Comparison of ENCODE assay signal across 31 cellular contexts in the genomic region with DNA sequence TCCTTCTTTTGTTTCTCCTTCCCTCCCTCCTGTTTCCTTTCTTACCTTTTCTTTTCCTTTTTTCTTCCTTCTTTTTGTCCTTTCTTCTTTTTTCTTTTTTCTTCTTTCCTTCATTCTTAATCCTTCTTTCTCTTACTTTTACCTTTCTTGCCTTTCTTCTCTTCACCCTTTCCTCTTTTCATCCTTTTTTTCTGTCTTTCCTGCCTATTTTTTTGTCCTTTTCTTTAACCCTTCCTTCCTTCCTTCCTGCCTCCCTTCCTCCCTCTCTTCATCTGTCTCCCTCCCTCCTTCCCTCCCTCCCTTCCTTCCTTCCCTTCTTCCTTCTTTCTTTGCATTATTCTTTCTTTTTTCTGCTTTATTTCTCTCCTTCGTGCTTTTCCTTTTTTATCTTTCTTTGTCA.
"Had no signal": no experiment of that assay in that cellular context is flagged by ENCODE, and none has a peak within 500 bp of the region (broad histone marks: within the 10 kb centered on the region; RNA-seq: fewer than 3 reads in every experiment).

No MANE protein-coding gene starts in this region.

- H3K4me1 ChIP-seq: ascending aorta, esophagus muscularis mucosa, foreskin keratinocyte, heart left ventricle had no signal

- H3K36me3 Mint-ChIP-seq: activated naive CD4-positive, alpha-beta T cell treated with anti-CD3 and anti-CD28 coated beads, Interleukin-2, amount 10 ng/mL, durations not matched to agents 7 days and 5 days; activated naive CD4-positive, alpha-beta T cell treated with anti-CD3 and anti-CD28 coated beads, Interleukin-2, amount 50 U/mL, for 72 hours; activated naive CD8-positive, alpha-beta T cell treated with anti-CD3 and anti-CD28 coated beads, Interleukin-2, amount 10 ng/mL, durations not matched to agents 7 days and 5 days; brain; WTC11 had no signal

- H3K9me3 Mint-ChIP-seq: activated CD4-positive, alpha-beta memory T cell treated with anti-CD3 and anti-CD28 coated beads, Interleukin-2, amount 10 ng/mL, durations not matched to agents 7 days and 5 days; activated CD4-positive, alpha-beta T cell treated with anti-CD3 and anti-CD28 coated beads, Interleukin-2, amount 10 ng/mL, durations not matched to agents 7 days and 5 days; activated naive CD4-positive, alpha-beta T cell treated with anti-CD3 and anti-CD28 coated beads, Interleukin-2, amount 10 ng/mL, durations not matched to agents 7 days and 5 days; activated naive CD8-positive, alpha-beta T cell treated with anti-CD3 and anti-CD28 coated beads, Interleukin-2, amount 10 ng/mL, durations not matched to agents 7 days and 5 days; activated T-cell treated with anti-CD3 and anti-CD28 coated beads, Interleukin-2, amount 50 U/mL, for 4 hours; activated T-helper 1 cell treated with anti-CD3 and anti-CD28 coated beads, Interleukin-12 subunit alpha, Interleukin-12 subunit beta, Interleukin-2, Interleukin-4 antibody, amounts not matched to agents 30 ng/mL and 10 ng/mL and 1 ng/mL, durations not matched to agents 14 hours and 24 hours and 36 hours; central memory CD8-positive, alpha-beta T cell; dendritic cell treated with granulocyte-macrophage colony-stimulating factor and Interleukin-4, amounts not matched to agents 40 ng/mL and 50 ng/mL, for 4 days; endodermal cell; WTC11 had no signal

- H3K36me3 ChIP-seq: ascending aorta, esophagus muscularis mucosa, gastrocnemius medialis, heart left ventricle had no signal

- DNase-seq: activated CD4-positive, alpha-beta memory T cell treated with anti-CD3 and anti-CD28 coated beads, Interleukin-2, amount 10 ng/mL, durations not matched to agents 7 days and 5 days; activated CD4-positive, alpha-beta T cell treated with anti-CD3 and anti-CD28 coated beads for 1 hour; activated CD4-positive, alpha-beta T cell treated with anti-CD3 and anti-CD28 coated beads for 4 hours; activated CD4-positive, alpha-beta T cell treated with anti-CD3 and anti-CD28 coated beads, Interleukin-2, amount 10 ng/mL, durations not matched to agents 7 days and 5 days; activated CD4-positive, alpha-beta T cell treated with anti-CD3 and anti-CD28 coated beads, Interleukin-2, amount 50 U/mL, for 4 hours; activated CD8-positive, alpha-beta memory T cell treated with anti-CD3 and anti-CD28 coated beads, Interleukin-2, amount 50 U/mL, for 48 hours; activated gamma-delta T cell; activated naive CD4-positive, alpha-beta T cell; activated naive CD4-positive, alpha-beta T cell treated with anti-CD3 and anti-CD28 coated beads, Interleukin-2, amount 10 ng/mL, durations not matched to agents 7 days and 5 days; activated naive CD8-positive, alpha-beta T cell treated with anti-CD3 and anti-CD28 coated beads, Interleukin-2, amount 10 ng/mL, durations not matched to agents 7 days and 5 days; activated T-cell treated with anti-CD3 and anti-CD28 coated beads for 4 hours; activated T-cell treated with anti-CD3 and anti-CD28 coated beads, Interleukin-2, amount 50 U/mL, for 4 hours; dorsolateral prefrontal cortex; effector memory CD4-positive, alpha-beta T cell; endodermal cell; erythroblast; foreskin keratinocyte; gastrocnemius medialis; glutamatergic neuron; heart left ventricle; T-helper 1 cell; T-helper 2 cell had no signal

- H3K4me1 Mint-ChIP-seq: activated CD4-positive, alpha-beta memory T cell treated with anti-CD3 and anti-CD28 coated beads, Interleukin-2, amount 10 ng/mL, durations not matched to agents 7 days and 5 days; activated CD4-positive, alpha-beta T cell treated with anti-CD3 and anti-CD28 coated beads, Interleukin-2, amount 10 ng/mL, durations not matched to agents 7 days and 5 days; activated naive CD4-positive, alpha-beta T cell treated with anti-CD3 and anti-CD28 coated beads, Interleukin-2, amount 10 ng/mL, durations not matched to agents 7 days and 5 days; activated naive CD8-positive, alpha-beta T cell treated with anti-CD3 and anti-CD28 coated beads, Interleukin-2, amount 10 ng/mL, durations not matched to agents 7 days and 5 days; central memory CD8-positive, alpha-beta T cell had no signal

- ATAC-seq: activated naive CD4-positive, alpha-beta T cell treated with anti-CD3 and anti-CD28 coated beads, Interleukin-2, amount 50 U/mL, for 72 hours; activated T-cell treated with anti-CD3 and anti-CD28 coated beads, Interleukin-2, amount 50 U/mL, for 4 hours; foreskin keratinocyte; gastrocnemius medialis; heart left ventricle; WTC11 had no signal

- H3K4me3 ChIP-seq: ascending aorta, coronary artery, dorsolateral prefrontal cortex, esophagus muscularis mucosa, gastrocnemius medialis, heart left ventricle had no signal

- H3K27ac ChIP-seq: ascending aorta, coronary artery, dorsolateral prefrontal cortex, esophagus muscularis mucosa, foreskin keratinocyte, gastrocnemius medialis, heart left ventricle had no signal

- H3K9me3 ChIP-seq: ascending aorta, esophagus muscularis mucosa, gastrocnemius medialis had no signal

- H3K4me3 Mint-ChIP-seq: activated CD4-positive, alpha-beta memory T cell treated with anti-CD3 and anti-CD28 coated beads, Interleukin-2, amount 10 ng/mL, durations not matched to agents 7 days and 5 days; activated CD4-positive, alpha-beta T cell treated with anti-CD3 and anti-CD28 coated beads, Interleukin-2, amount 10 ng/mL, durations not matched to agents 7 days and 5 days; activated naive CD4-positive, alpha-beta T cell treated with anti-CD3 and anti-CD28 coated beads, Interleukin-2, amount 10 ng/mL, durations not matched to agents 7 days and 5 days; activated naive CD8-positive, alpha-beta T cell treated with anti-CD3 and anti-CD28 coated beads, Interleukin-2, amount 10 ng/mL, durations not matched to agents 7 days and 5 days; activated T-cell treated with anti-CD3 and anti-CD28 coated beads, Interleukin-2, amount 50 U/mL, for 4 hours; activated T-helper 1 cell treated with anti-CD3 and anti-CD28 coated beads, Interleukin-12 subunit alpha, Interleukin-12 subunit beta, Interleukin-2, Interleukin-4 antibody, amounts not matched to agents 30 ng/mL and 10 ng/mL and 1 ng/mL, durations not matched to agents 14 hours and 24 hours and 36 hours; central memory CD8-positive, alpha-beta T cell; dendritic cell treated with granulocyte-macrophage colony-stimulating factor and Interleukin-4, amounts not matched to agents 40 ng/mL and 50 ng/mL, for 4 days; endodermal cell; WTC11 had no signal

- H3K27me3 Mint-ChIP-seq: brain had no signal

- H3K27me3 ChIP-seq: ascending aorta, dorsolateral prefrontal cortex, foreskin keratinocyte, gastrocnemius medialis, heart left ventricle had no signal

- H3K27ac Mint-ChIP-seq: activated CD4-positive, alpha-beta memory T cell treated with anti-CD3 and anti-CD28 coated beads, Interleukin-2, amount 10 ng/mL, durations not matched to agents 7 days and 5 days; activated CD4-positive, alpha-beta T cell treated with anti-CD3 and anti-CD28 coated beads, Interleukin-2, amount 10 ng/mL, durations not matched to agents 7 days and 5 days; activated naive CD4-positive, alpha-beta T cell treated with anti-CD3 and anti-CD28 coated beads, Interleukin-2, amount 10 ng/mL, durations not matched to agents 7 days and 5 days; activated naive CD8-positive, alpha-beta T cell treated with anti-CD3 and anti-CD28 coated beads, Interleukin-2, amount 10 ng/mL, durations not matched to agents 7 days and 5 days; activated T-helper 1 cell treated with anti-CD3 and anti-CD28 coated beads, Interleukin-12 subunit alpha, Interleukin-12 subunit beta, Interleukin-2, Interleukin-4 antibody, amounts not matched to agents 30 ng/mL and 10 ng/mL and 1 ng/mL, durations not matched to agents 14 hours and 24 hours and 36 hours; dendritic cell treated with granulocyte-macrophage colony-stimulating factor and Interleukin-4, amounts not matched to agents 40 ng/mL and 50 ng/mL, for 4 days; endodermal cell; WTC11 had no signal
